ENCODE assay signal across 8 cellular contexts in genomic region chr10:132961864-132962622, GRCh38. TPM values are rescaled to one million over a fixed set of nuclear protein-coding genes. Genes with fewer than 3 reads are reported as not detected.
DNase-seq lines count a peak whose midpoint lies in the region; ATAC-seq, FAIRE-seq and TF ChIP-seq lines count a peak whose summit lies in the region.

No MANE protein-coding gene starts in this region.

- DNase-seq in A549 (ENCODE audit: low read depth in 1 of 2, low spot score in 1 of 2): peak; percentile 31 to 37
- DNase-seq in activated CD4-positive, alpha-beta T cell treated with anti-CD3 and anti-CD28 coated beads for 36 hours: peak; percentile 90
- peak; percentile 80 to 82 for DNase-seq in left lung
- DNase-seq in stimulated activated CD4-positive, alpha-beta T cell treated with anti-CD3 and anti-CD28 coated beads, Interleukin-1b, Interleukin-23, amount 100 ng/mL, for 48 hours: peak; percentile 84

- WGBS in A549 (ENCODE audit: missing lambda C conversion rate): 44% methylated on average over 34 of the region's 37 CpGs

- H3K27me3 ChIP-seq in left lung: peaks cover 0 to 58% of the 10 kb centered on the region in 2 donors

- no peak for TF ChIP-seq POLR2A in A549 (IDR thresholded peaks at IDR 0.05; ENCODE audit: low read length)

- no peak for TF ChIP-seq EP300 in A549 (IDR thresholded peaks at IDR 0.05)

- H3K36me3 ChIP-seq in left lung: no peaks in the 10 kb centered on the region

- intact Hi-C loops in activated CD4-positive, alpha-beta T cell treated with anti-CD3 and anti-CD28 coated beads for 36 hours (cut with DNase I, micrococcal nuclease): loop anchor here in 1 of 2 experiments (1.0 to 10.0 kb wide), 9 partner anchors 22 to 657 kb away; partner anchors contain the start of genes ECHS1, MTG1, STK32C and TUBGCP2
- intact Hi-C loops in dendritic cell treated with granulocyte-macrophage colony-stimulating factor and Interleukin-4, amounts not matched to agents 40 ng/mL and 50 ng/mL, for 4 days (cut with micrococcal nuclease): no loop called here
- intact Hi-C loops in left lung (cut with DNase I): no loop called here

- peak overlapping the region; percentile 71 for H3K27ac Mint-ChIP-seq in activated CD4-positive, alpha-beta T cell treated with anti-CD3 and anti-CD28 coated beads for 36 hours
- peak overlapping the region; percentile 73 for H3K27ac Mint-ChIP-seq in dendritic cell treated with granulocyte-macrophage colony-stimulating factor and Interleukin-4, amounts not matched to agents 40 ng/mL and 50 ng/mL, for 4 days

- peak overlapping the region; percentile 82 for H3K4me2 ChIP-seq in A549

- CTCF ChIA-PET in A549 (lab: Yijun Ruan, JAX): interaction anchor here (1.0 to 1.4 kb wide), 7 partner anchors 12 to 163 kb away, joined by 3 read pairs; no protein-coding TSS in a partner anchor
- CTCF ChIA-PET in activated CD4-positive, alpha-beta T cell treated with anti-CD3 and anti-CD28 coated beads for 36 hours (lab: Charles Lee): interaction anchor here (0.6 to 1.4 kb wide), 3 partner anchors 22 to 664 kb away, joined by 3 to 5 read pairs (median 3); no protein-coding TSS in a partner anchor

- POLR2A ChIA-PET in A549 (lab: Yijun Ruan, JAX): no interaction called here
- POLR2A ChIA-PET in activated CD4-positive, alpha-beta T cell treated with anti-CD3 and anti-CD28 coated beads for 36 hours (lab: Charles Lee): no interaction called here

- H3K4me1 ChIP-seq in A549: no peaks in the 10 kb centered on the region
- H3K4me1 ChIP-seq in left lung: peaks cover 0 to 14% of the 10 kb centered on the region in 2 donors

- H3K9me3 Mint-ChIP-seq in activated CD4-positive, alpha-beta T cell treated with anti-CD3 and anti-CD28 coated beads for 36 hours (ENCODE audit: low read depth): no peaks in the 10 kb centered on the region
- no peaks in the 10 kb centered on the region for H3K9me3 Mint-ChIP-seq in dendritic cell treated with granulocyte-macrophage colony-stimulating factor and Interleukin-4, amounts not matched to agents 40 ng/mL and 50 ng/mL, for 4 days

- TF ChIP-seq CTCF in A549 (IDR thresholded peaks at IDR 0.05) (no peak), left lung (IDR thresholded peaks at IDR 0.05) (no peak)

- peak overlapping the region; percentile 73 for H3K4me3 Mint-ChIP-seq in activated CD4-positive, alpha-beta T cell treated with anti-CD3 and anti-CD28 coated beads for 36 hours
- H3K4me3 Mint-ChIP-seq in dendritic cell treated with granulocyte-macrophage colony-stimulating factor and Interleukin-4, amounts not matched to agents 40 ng/mL and 50 ng/mL, for 4 days: peak overlapping the region; percentile 82

- FAIRE-seq in A549 (lab: Jason Lieb, UNC): no peak

- peak overlapping the region; percentile 36 for H3K4me3 ChIP-seq in A549
- peak overlapping the region; percentile 46 to 47 for H3K4me3 ChIP-seq in left lung

- H3K27ac ChIP-seq in A549 (no peak overlapping the region), left lung (peak overlapping the region in 1 of 2 donors; percentile 50)

- no peaks in the 10 kb centered on the region for H3K36me3 Mint-ChIP-seq in activated CD4-positive, alpha-beta T cell treated with anti-CD3 and anti-CD28 coated beads for 36 hours (ENCODE audit: low read depth)
- no peaks in the 10 kb centered on the region for H3K36me3 Mint-ChIP-seq in dendritic cell treated with granulocyte-macrophage colony-stimulating factor and Interleukin-4, amounts not matched to agents 40 ng/mL and 50 ng/mL, for 4 days (ENCODE audit: low read depth)

- peaks cover 26% of the 10 kb centered on the region for H3K4me1 Mint-ChIP-seq in activated CD4-positive, alpha-beta T cell treated with anti-CD3 and anti-CD28 coated beads for 36 hours
- H3K4me1 Mint-ChIP-seq in dendritic cell treated with granulocyte-macrophage colony-stimulating factor and Interleukin-4, amounts not matched to agents 40 ng/mL and 50 ng/mL, for 4 days (ENCODE audit: low read depth): peaks cover 16% of the 10 kb centered on the region

- TF ChIP-seq RAD21 in A549 (conservative IDR thresholded peaks at IDR 0.05 in 1 of 2, IDR thresholded peaks at IDR 0.05 in 1 of 2): no peak

- H3K27me3 Mint-ChIP-seq in activated CD4-positive, alpha-beta T cell treated with anti-CD3 and anti-CD28 coated beads for 36 hours: peaks cover 26% of the 10 kb centered on the region
- peaks cover 69% of the 10 kb centered on the region for H3K27me3 Mint-ChIP-seq in dendritic cell treated with granulocyte-macrophage colony-stimulating factor and Interleukin-4, amounts not matched to agents 40 ng/mL and 50 ng/mL, for 4 days

- no peaks in the 10 kb centered on the region for H3K9me3 ChIP-seq in A549
- H3K9me3 ChIP-seq in left lung: no peaks in the 10 kb centered on the region

- ATAC-seq in A549 (peak; percentile 45 to 71; a peak in 4 of 6 replicates), GM18909 (IDR thresholded peaks at IDR 0.05; ENCODE audit: poor library complexity, unreplicated experiment) (peak; percentile 69), HG03520 (IDR thresholded peaks at IDR 0.05; ENCODE audit: unreplicated experiment) (peak; percentile 75), left lung (peak; percentile 88), HG03571 (IDR thresholded peaks at IDR 0.05; ENCODE audit: unreplicated experiment) (no peak)
- ATAC-seq in activated CD4-positive, alpha-beta T cell treated with anti-CD3 and anti-CD28 coated beads for 36 hours: peak; percentile 82

TF ChIP-seq in A549, 52 proteins besides CTCF, POLR2A, EP300 and RAD21 (continues in another document):
- TF ChIP-seq CBX2 (IDR thresholded peaks at IDR 0.05; ENCODE audit: borderline replicate concordance, low read depth) (no peak), RARB (CRISPR knock-in tag; IDR thresholded peaks at IDR 0.05) (no peak), FOSB (CRISPR knock-in tag; IDR thresholded peaks at IDR 0.05) (no peak), JUNB (IDR thresholded peaks at IDR 0.05) (no peak), GATA3 (IDR thresholded peaks at IDR 0.05; ENCODE audit: borderline replicate concordance) (no peak), CBX8 (IDR thresholded peaks at IDR 0.05) (no peak), REST (IDR thresholded peaks at IDR 0.05) (no peak), PHF8 (IDR thresholded peaks at IDR 0.05; ENCODE audit: borderline replicate concordance, low read depth) (no peak), RNF2 (IDR thresholded peaks at IDR 0.05; ENCODE audit: borderline replicate concordance, low read depth) (no peak), KDM5A (IDR thresholded peaks at IDR 0.05) (no peak), FOXS1 (CRISPR knock-in tag; IDR thresholded peaks at IDR 0.05) (no peak), ZNF302 (CRISPR knock-in tag; IDR thresholded peaks at IDR 0.05) (no peak), SREBF2 (IDR thresholded peaks at IDR 0.05) (no peak), HOXB5 (CRISPR knock-in tag; IDR thresholded peaks at IDR 0.05) (no peak), EHF (CRISPR knock-in tag; IDR thresholded peaks at IDR 0.05) (no peak), ATOH8 (CRISPR knock-in tag; IDR thresholded peaks at IDR 0.05; ENCODE audit: low read depth) (no peak), HOXB13 (CRISPR knock-in tag; IDR thresholded peaks at IDR 0.05; ENCODE audit: low read depth) (no peak), PBX3 (IDR thresholded peaks at IDR 0.05) (no peak)

RNA-seq across cellular contexts. Expression of gene CFAP46, which starts 19.7 kb away (rescaled TPM):
- 0.42 and 0.88 TPM in 2 replicates for polyA plus RNA-seq in A549 (2011; rRNA removed)
- polyA plus RNA-seq in A549 (2012; cell fraction: cytosol; rRNA removed): 1.1 TPM in 2 replicates
- 0.50 and 0.60 TPM in 2 replicates for polyA plus RNA-seq in A549 (2012; cell fraction: nucleus; rRNA removed)
- 1.5 to 1.8 TPM (median 1.6 TPM) in 3 replicates for polyA plus RNA-seq in A549 (2017; fragmentation: RNase III; extraction: RNeasy Plus Mini Kit Qiagen cat#74134 plus additional on column Dnase treatment)
- polyA minus RNA-seq in A549 (2011; rRNA and poly(A)+ RNA removed): 0.39 and 0.79 TPM in 2 replicates
- total RNA-seq in activated CD4-positive, alpha-beta T cell treated with anti-CD3 and anti-CD28 coated beads for 36 hours: under 1 TPM; 0.16 to 0.21 TPM
- total RNA-seq in left lung: 1 to 10 TPM; 1.2 to 4.1 TPM

Comparison
In these comparisons a context has a peak if more than half of its experiments do, and no peak if none do; other contexts are left out.
1. DNase-seq: peak in every context shown above with its lines; median percentile 90 in activated CD4-positive, alpha-beta T cell treated with anti-CD3 and anti-CD28 coated beads for 36 hours; 84 in stimulated activated CD4-positive, alpha-beta T cell treated with anti-CD3 and anti-CD28 coated beads, Interleukin-1b, Interleukin-23, amount 100 ng/mL, for 48 hours; 81 in left lung; 34 in A549.